29 cellular contexts compared by ENCODE assay signal in genomic region chr5:153168226-153168625, GRCh38.
"Had no signal": no experiment of that assay in that cellular context is flagged by ENCODE, and none has a peak within 500 bp of the region (broad histone marks: within the 10 kb centered on the region; RNA-seq: fewer than 3 reads in every experiment).

No MANE protein-coding gene starts in this region.

- H3K4me1 ChIP-seq: body of pancreas, esophagus muscularis mucosa, foreskin keratinocyte, gastrocnemius medialis, heart left ventricle had no signal

- ATAC-seq: activated CD4-positive, alpha-beta T cell treated with anti-CD3 and anti-CD28 coated beads for 36 hours; activated CD8-positive, alpha-beta memory T cell treated with anti-CD3 and anti-CD28 coated beads, Interleukin-2, amount 10 ng/mL, durations not matched to agents 7 days and 5 days; activated CD8-positive, alpha-beta T cell treated with anti-CD3 and anti-CD28 coated beads, Interleukin-2, amount 10 ng/mL, durations not matched to agents 7 days and 5 days; activated naive CD4-positive, alpha-beta T cell treated with anti-CD3 and anti-CD28 coated beads, Interleukin-2, amount 50 U/mL, for 72 hours; body of pancreas; effector memory CD8-positive, alpha-beta T cell; foreskin keratinocyte; gastrocnemius medialis; heart left ventricle had no signal

- DNase-seq: activated CD4-positive, alpha-beta memory T cell treated with anti-CD3 and anti-CD28 coated beads for 36 hours; activated CD4-positive, alpha-beta T cell treated with anti-CD3 and anti-CD28 coated beads for 36 hours; activated CD4-positive, alpha-beta T cell treated with anti-CD3 and anti-CD28 coated beads, Interleukin-2, amount 10 ng/mL, durations not matched to agents 24 days and 14 days; activated CD4-positive, CD25-positive, alpha-beta regulatory T cell; activated CD4-positive, CD25-positive, alpha-beta regulatory T cell treated with anti-CD3 and anti-CD28 coated beads, Interleukin-2, amount 50 U/mL, for 72 hours; activated CD8-positive, alpha-beta memory T cell treated with anti-CD3 and anti-CD28 coated beads, Interleukin-2, amount 10 ng/mL, durations not matched to agents 7 days and 5 days; activated CD8-positive, alpha-beta memory T cell treated with anti-CD3 and anti-CD28 coated beads, Interleukin-2, amount 50 U/mL, for 4 hours; activated CD8-positive, alpha-beta T cell treated with anti-CD3 and anti-CD28 coated beads, Interleukin-2, amount 10 ng/mL, durations not matched to agents 7 days and 5 days; activated gamma-delta T cell; activated naive CD4-positive, alpha-beta T cell; activated naive CD4-positive, alpha-beta T cell treated with anti-CD3 and anti-CD28 coated beads, Interleukin-2, amount 10 ng/mL, durations not matched to agents 7 days and 5 days; activated naive CD8-positive, alpha-beta T cell treated with anti-CD3 and anti-CD28 coated beads, Interleukin-2, amount 10 ng/mL, durations not matched to agents 7 days and 5 days; activated T-cell treated with anti-CD3 and anti-CD28 coated beads, Interleukin-2, amount 50 U/mL, for 1 hour; activated T-cell treated with anti-CD3 and anti-CD28 coated beads, Interleukin-2, amount 50 U/mL, for 48 hours; body of pancreas; caudate nucleus; cortex of kidney; dermis blood vessel endothelial cell; effector CD4-positive, alpha-beta T cell; effector memory CD8-positive, alpha-beta T cell; erythroblast; gastrocnemius medialis; glutamatergic neuron; heart left ventricle; hypothalamus; T-helper 2 cell had no signal

- H3K27ac ChIP-seq: body of pancreas, esophagus muscularis mucosa, foreskin keratinocyte, gastrocnemius medialis, heart left ventricle had no signal

- H3K36me3 ChIP-seq: esophagus muscularis mucosa, gastrocnemius medialis, heart left ventricle had no signal

- H3K27me3 ChIP-seq: body of pancreas, esophagus muscularis mucosa, foreskin keratinocyte, gastrocnemius medialis, heart left ventricle had no signal

- H3K9me3 ChIP-seq: body of pancreas, esophagus muscularis mucosa, gastrocnemius medialis, heart left ventricle had no signal

- H3K4me3 ChIP-seq: body of pancreas, esophagus muscularis mucosa, gastrocnemius medialis, heart left ventricle had no signal
